ENCODE assay signal across 14 cellular contexts in the genomic region with DNA sequence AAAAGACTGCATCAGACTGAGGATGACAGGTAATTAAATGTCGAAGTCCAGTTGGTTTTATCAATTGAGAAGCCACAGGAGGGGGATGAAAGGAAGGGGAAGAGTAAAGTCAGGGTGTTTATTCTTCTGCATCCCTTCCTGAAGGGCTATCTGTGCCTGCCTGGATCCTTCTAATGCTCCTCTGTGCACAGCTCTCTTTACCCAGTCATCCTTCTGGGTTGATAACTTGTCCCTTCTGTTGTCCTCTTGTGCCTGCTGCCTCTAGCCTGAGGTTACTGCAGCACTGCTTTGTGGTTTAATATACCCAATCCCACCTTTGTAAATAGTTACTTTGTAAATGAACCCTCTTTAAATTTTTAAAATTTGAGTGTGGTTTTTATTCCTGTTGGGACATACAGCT.
DNase-seq lines count a peak whose midpoint lies in the region; ATAC-seq and TF ChIP-seq lines count a peak whose summit lies in the region.
"Had no signal": no experiment of that assay in that cellular context is flagged by ENCODE, and none has a peak within 500 bp of the region (broad histone marks: within the 10 kb centered on the region; RNA-seq: fewer than 3 reads in every experiment).

No MANE protein-coding gene starts in this region.

- H3K4me1 ChIP-seq in GM23338 (ENCODE audit: insufficient read depth): no peaks in the 10 kb centered on the region
- no peaks in the 10 kb centered on the region for H3K4me1 ChIP-seq in neural progenitor cell

- H3K4me3 Mint-ChIP-seq in GM23338 (no peak overlapping the region), WTC11 (no peak overlapping the region), neural progenitor cell (no peak overlapping the region)
- H3K4me3 Mint-ChIP-seq: B cell; CD4-positive, alpha-beta T cell; H9 had no signal

- H3K27me3 ChIP-seq in GM23338 (ENCODE audit: insufficient read depth) (no peaks in the 10 kb centered on the region), neural progenitor cell (no peaks in the 10 kb centered on the region)

- H3K4me2 ChIP-seq in GM23338 (no peak overlapping the region), neural progenitor cell (no peak overlapping the region)

- no peak overlapping the region for H3K4me3 ChIP-seq in GM23338
- H3K4me3 ChIP-seq in neural progenitor cell: no peak overlapping the region

- no peaks in the 10 kb centered on the region for H3K9me2 ChIP-seq in GM23338 (ENCODE audit: insufficient read depth)

- H4K20me1 ChIP-seq in GM23338 (replicated peaks; ENCODE audit: insufficient read depth) (no peaks in the 10 kb centered on the region), neural progenitor cell (ENCODE audit: low read depth) (no peaks in the 10 kb centered on the region)

- TF ChIP-seq CTCF in GM23338 (conservative IDR thresholded peaks at IDR 0.05; ENCODE audit: low read depth in 2 of 2) (0 out of 4 replicates have a peak, but pooled peaks of 1 of the 2 experiments have one; percentile 9), WTC11 (IDR thresholded peaks at IDR 0.05) (no peak), neural progenitor cell (IDR thresholded peaks at IDR 0.05) (no peak)

- CTCF ChIA-PET in WTC11 (lab: Charles Lee): no interaction called here

- H3F3A ChIP-seq in GM23338 (replicated peaks; ENCODE audit: low read depth) (no peaks in the 10 kb centered on the region), neural progenitor cell (ENCODE audit: low read depth) (no peaks in the 10 kb centered on the region)

- H3K4me1 Mint-ChIP-seq in GM23338: no peaks in the 10 kb centered on the region
- H3K4me1 Mint-ChIP-seq in WTC11: peaks cover 4% of the 10 kb centered on the region; the same call in 1 of the 2 replicates
- H3K4me1 Mint-ChIP-seq in neural progenitor cell: no peaks in the 10 kb centered on the region
- H3K4me1 Mint-ChIP-seq: B cell, H9 had no signal

- H3K27ac Mint-ChIP-seq in GM23338: no peak overlapping the region
- no peak overlapping the region for H3K27ac Mint-ChIP-seq in WTC11
- no peak overlapping the region for H3K27ac Mint-ChIP-seq in neural progenitor cell
- H3K27ac Mint-ChIP-seq: B cell; CD4-positive, alpha-beta T cell; H9 had no signal

- H3K9ac ChIP-seq in neural progenitor cell: no peak overlapping the region

- H3K27me3 Mint-ChIP-seq in GM23338 (ENCODE audit: insufficient read depth, low read depth, poor library complexity) (no peaks in the 10 kb centered on the region), WTC11 (ENCODE audit: low read depth) (no peaks in the 10 kb centered on the region), neural progenitor cell (ENCODE audit: insufficient read depth, low read depth) (peaks cover 3% of the 10 kb centered on the region)
- H3K27me3 Mint-ChIP-seq: B cell; CD4-positive, alpha-beta T cell had no signal

- H3K36me3 Mint-ChIP-seq in GM23338 (ENCODE audit: low read depth) (no peaks in the 10 kb centered on the region), WTC11 (no peaks in the 10 kb centered on the region), neural progenitor cell (no peaks in the 10 kb centered on the region)

- peaks cover 3% of the 10 kb centered on the region; the same call in 1 of the 3 replicates for H3K9me3 Mint-ChIP-seq in GM23338
- H3K9me3 Mint-ChIP-seq in WTC11: peaks cover 6% of the 10 kb centered on the region
- H3K9me3 Mint-ChIP-seq in neural progenitor cell: no peaks in the 10 kb centered on the region
- H3K9me3 Mint-ChIP-seq: CD4-positive, alpha-beta T cell; H9 had no signal

- POLR2A ChIA-PET in WTC11 (lab: Charles Lee): no interaction called here

- H3K36me3 ChIP-seq in GM23338 (ENCODE audit: insufficient read depth) (no peaks in the 10 kb centered on the region), neural progenitor cell (no peaks in the 10 kb centered on the region)

- H3K79me2 ChIP-seq in GM23338 (replicated peaks; ENCODE audit: insufficient read depth): no peaks in the 10 kb centered on the region
- H3K79me2 ChIP-seq in neural progenitor cell (ENCODE audit: low read depth): no peaks in the 10 kb centered on the region

- H3K9me3 ChIP-seq in neural progenitor cell (ENCODE audit: low read depth): no peaks in the 10 kb centered on the region

- no peak overlapping the region for H3K27ac ChIP-seq in GM23338 (ENCODE audit: low read depth)
- no peak overlapping the region for H3K27ac ChIP-seq in neural progenitor cell

- ATAC-seq in GM23338: peak; percentile 53
- ATAC-seq in WTC11: peak; percentile 65; the same call in 1 of the 2 replicates
- ATAC-seq in HG02610 (IDR thresholded peaks at IDR 0.05; ENCODE audit: unreplicated experiment): no peak

- DNase-seq in COLO668 (lab: John Stamatoyannopoulos, UW; ENCODE audit: unreplicated experiment) (peak; percentile 0), GM23338 (ENCODE audit: low spot score) (no peak), WTC11 (ENCODE audit: low spot score) (no peak), neural progenitor cell (ENCODE audit: low spot score) (peak; percentile 5)
- no peak for DNase-seq in activated CD4-positive, alpha-beta T cell treated with anti-CD3 and anti-CD28 coated beads for 48 hours
- DNase-seq in activated CD4-positive, alpha-beta T cell treated with anti-CD3 and anti-CD28 coated beads, Interleukin-2, amount 50 U/mL, for 1 hour: no peak
- DNase-seq: C1 segment of cervical spinal cord; CD4-positive, alpha-beta T cell; COR-L47; DMS153; H9; IMR-90 had no signal

- H2AFZ ChIP-seq in GM23338 (no peak overlapping the region), neural progenitor cell (replicated peaks) (no peak overlapping the region)

TF ChIP-seq in GM23338, 12 proteins besides CTCF, POLR2A, EP300 and RAD21 (continues in another document):
- TF ChIP-seq, protein P1, sequence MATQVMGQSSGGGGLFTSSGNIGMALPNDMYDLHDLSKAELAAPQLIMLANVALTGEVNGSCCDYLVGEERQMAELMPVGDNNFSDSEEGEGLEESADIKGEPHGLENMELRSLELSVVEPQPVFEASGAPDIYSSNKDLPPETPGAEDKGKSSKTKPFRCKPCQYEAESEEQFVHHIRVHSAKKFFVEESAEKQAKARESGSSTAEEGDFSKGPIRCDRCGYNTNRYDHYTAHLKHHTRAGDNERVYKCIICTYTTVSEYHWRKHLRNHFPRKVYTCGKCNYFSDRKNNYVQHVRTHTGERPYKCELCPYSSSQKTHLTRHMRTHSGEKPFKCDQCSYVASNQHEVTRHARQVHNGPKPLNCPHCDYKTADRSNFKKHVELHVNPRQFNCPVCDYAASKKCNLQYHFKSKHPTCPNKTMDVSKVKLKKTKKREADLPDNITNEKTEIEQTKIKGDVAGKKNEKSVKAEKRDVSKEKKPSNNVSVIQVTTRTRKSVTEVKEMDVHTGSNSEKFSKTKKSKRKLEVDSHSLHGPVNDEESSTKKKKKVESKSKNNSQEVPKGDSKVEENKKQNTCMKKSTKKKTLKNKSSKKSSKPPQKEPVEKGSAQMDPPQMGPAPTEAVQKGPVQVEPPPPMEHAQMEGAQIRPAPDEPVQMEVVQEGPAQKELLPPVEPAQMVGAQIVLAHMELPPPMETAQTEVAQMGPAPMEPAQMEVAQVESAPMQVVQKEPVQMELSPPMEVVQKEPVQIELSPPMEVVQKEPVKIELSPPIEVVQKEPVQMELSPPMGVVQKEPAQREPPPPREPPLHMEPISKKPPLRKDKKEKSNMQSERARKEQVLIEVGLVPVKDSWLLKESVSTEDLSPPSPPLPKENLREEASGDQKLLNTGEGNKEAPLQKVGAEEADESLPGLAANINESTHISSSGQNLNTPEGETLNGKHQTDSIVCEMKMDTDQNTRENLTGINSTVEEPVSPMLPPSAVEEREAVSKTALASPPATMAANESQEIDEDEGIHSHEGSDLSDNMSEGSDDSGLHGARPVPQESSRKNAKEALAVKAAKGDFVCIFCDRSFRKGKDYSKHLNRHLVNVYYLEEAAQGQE (IDR thresholded peaks at IDR 0.05; ENCODE audit: unreplicated experiment): no peak
- TF ChIP-seq EZH2phosphoT487 (IDR thresholded peaks at IDR 0.05; ENCODE audit: unreplicated experiment): no peak

TF ChIP-seq in WTC11, 78 proteins besides CTCF, POLR2A, EP300 and RAD21 (continues in another document):
- TF ChIP-seq, protein P2, sequence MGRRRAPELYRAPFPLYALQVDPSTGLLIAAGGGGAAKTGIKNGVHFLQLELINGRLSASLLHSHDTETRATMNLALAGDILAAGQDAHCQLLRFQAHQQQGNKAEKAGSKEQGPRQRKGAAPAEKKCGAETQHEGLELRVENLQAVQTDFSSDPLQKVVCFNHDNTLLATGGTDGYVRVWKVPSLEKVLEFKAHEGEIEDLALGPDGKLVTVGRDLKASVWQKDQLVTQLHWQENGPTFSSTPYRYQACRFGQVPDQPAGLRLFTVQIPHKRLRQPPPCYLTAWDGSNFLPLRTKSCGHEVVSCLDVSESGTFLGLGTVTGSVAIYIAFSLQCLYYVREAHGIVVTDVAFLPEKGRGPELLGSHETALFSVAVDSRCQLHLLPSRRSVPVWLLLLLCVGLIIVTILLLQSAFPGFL (CRISPR knock-in tag; IDR thresholded peaks at IDR 0.05; ENCODE audit: borderline replicate concordance): no peak
- TF ChIP-seq JAZF1 (CRISPR knock-in tag; IDR thresholded peaks at IDR 0.05): no peak
- TF ChIP-seq RELA (CRISPR knock-in tag; IDR thresholded peaks at IDR 0.05; ENCODE audit: borderline replicate concordance): no peak
- no peak for TF ChIP-seq ZNF396 (CRISPR knock-in tag; IDR thresholded peaks at IDR 0.05; ENCODE audit: borderline replicate concordance)
- TF ChIP-seq, protein P3, sequence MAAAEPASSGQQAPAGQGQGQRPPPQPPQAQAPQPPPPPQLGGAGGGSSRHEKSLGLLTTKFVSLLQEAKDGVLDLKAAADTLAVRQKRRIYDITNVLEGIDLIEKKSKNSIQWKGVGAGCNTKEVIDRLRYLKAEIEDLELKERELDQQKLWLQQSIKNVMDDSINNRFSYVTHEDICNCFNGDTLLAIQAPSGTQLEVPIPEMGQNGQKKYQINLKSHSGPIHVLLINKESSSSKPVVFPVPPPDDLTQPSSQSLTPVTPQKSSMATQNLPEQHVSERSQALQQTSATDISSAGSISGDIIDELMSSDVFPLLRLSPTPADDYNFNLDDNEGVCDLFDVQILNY (CRISPR knock-in tag; IDR thresholded peaks at IDR 0.05): no peak
- no peak for TF ChIP-seq NFYB (CRISPR knock-in tag; conservative IDR thresholded peaks at IDR 0.05; ENCODE audit: low read depth)
- TF ChIP-seq, protein P4, sequence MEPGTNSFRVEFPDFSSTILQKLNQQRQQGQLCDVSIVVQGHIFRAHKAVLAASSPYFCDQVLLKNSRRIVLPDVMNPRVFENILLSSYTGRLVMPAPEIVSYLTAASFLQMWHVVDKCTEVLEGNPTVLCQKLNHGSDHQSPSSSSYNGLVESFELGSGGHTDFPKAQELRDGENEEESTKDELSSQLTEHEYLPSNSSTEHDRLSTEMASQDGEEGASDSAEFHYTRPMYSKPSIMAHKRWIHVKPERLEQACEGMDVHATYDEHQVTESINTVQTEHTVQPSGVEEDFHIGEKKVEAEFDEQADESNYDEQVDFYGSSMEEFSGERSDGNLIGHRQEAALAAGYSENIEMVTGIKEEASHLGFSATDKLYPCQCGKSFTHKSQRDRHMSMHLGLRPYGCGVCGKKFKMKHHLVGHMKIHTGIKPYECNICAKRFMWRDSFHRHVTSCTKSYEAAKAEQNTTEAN (CRISPR knock-in tag; IDR thresholded peaks at IDR 0.05): no peak

Comparison
In these comparisons a context has a peak if more than half of its experiments do, and no peak if none do; other contexts are left out.
1. DNase-seq: peak in COLO668 (single experiment) and neural progenitor cell (single experiment); none in GM23338 (single experiment), WTC11 (single experiment), activated CD4-positive, alpha-beta T cell treated with anti-CD3 and anti-CD28 coated beads for 48 hours (single experiment) and activated CD4-positive, alpha-beta T cell treated with anti-CD3 and anti-CD28 coated beads, Interleukin-2, amount 50 U/mL, for 1 hour (single experiment).